Comparison of ENCODE assay signal across 21 cellular contexts in the genomic region with DNA sequence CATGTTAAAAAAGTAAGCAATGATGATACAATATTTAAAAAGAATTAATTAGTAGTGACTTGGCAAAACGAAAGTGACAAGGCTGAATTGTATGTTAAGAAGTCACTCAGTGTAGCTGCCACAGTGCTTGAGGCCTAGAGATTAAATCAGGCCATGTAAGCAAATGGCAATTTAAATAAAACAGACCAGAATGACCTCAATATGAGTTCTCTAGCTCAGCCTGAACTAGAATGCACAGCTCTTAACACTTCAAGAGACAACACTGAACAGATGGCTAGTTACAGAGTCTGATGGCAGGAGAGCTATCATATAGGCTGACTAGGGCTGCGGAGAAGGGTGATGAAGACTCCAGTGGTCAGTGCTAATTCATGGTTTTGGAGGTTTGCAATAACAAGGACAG.
DNase-seq lines count a peak whose midpoint lies in the region; TF ChIP-seq lines count a peak whose summit lies in the region.
"Had no signal": no experiment of that assay in that cellular context is flagged by ENCODE, and none has a peak within 500 bp of the region (broad histone marks: within the 10 kb centered on the region; RNA-seq: fewer than 3 reads in every experiment).

No MANE protein-coding gene starts in this region.

- H3K4me1 ChIP-seq in endocrine pancreas (ENCODE audit: control insufficient read depth, insufficient read depth, low read length) = peaks cover 24% of the 10 kb centered on the region
- peaks cover 24% of the 10 kb centered on the region for H3K4me1 ChIP-seq in neural progenitor cell
- H3K4me1 ChIP-seq: right lobe of liver had no signal

- H3K36me3 Mint-ChIP-seq in neural progenitor cell = no peaks in the 10 kb centered on the region
- H3K36me3 Mint-ChIP-seq: activated CD8-positive, alpha-beta memory T cell treated with anti-CD3 and anti-CD28 coated beads, Interleukin-2, amount 10 ng/mL, durations not matched to agents 7 days and 5 days; CD8-positive, alpha-beta memory T cell had no signal

- no peak for TF ChIP-seq CTCF in neural progenitor cell (IDR thresholded peaks at IDR 0.05)

- no peaks in the 10 kb centered on the region for H3K9me3 ChIP-seq in endocrine pancreas (ENCODE audit: control insufficient read depth, low read length)
- H3K9me3 ChIP-seq in neural progenitor cell (ENCODE audit: low read depth) = no peaks in the 10 kb centered on the region
- H3K9me3 ChIP-seq: pancreas, right lobe of liver had no signal

- no peaks in the 10 kb centered on the region for H3K9me3 Mint-ChIP-seq in neural progenitor cell
- H3K9me3 Mint-ChIP-seq: activated T-cell treated with anti-CD3 and anti-CD28 coated beads, Interleukin-2, amount 50 U/mL, for 4 hours; CD8-positive, alpha-beta memory T cell; T-helper 1 cell treated with Interleukin-12 subunit alpha and Interleukin-12 subunit beta and Interleukin-4 antibody, amounts not matched to agents 30 μg/mL and 1 μg/mL, for 36 hours had no signal

- H3K36me3 ChIP-seq in endocrine pancreas (ENCODE audit: control insufficient read depth, insufficient read depth, low read length) = no peaks in the 10 kb centered on the region
- H3K36me3 ChIP-seq in neural progenitor cell = no peaks in the 10 kb centered on the region
- H3K36me3 ChIP-seq: pancreas, right lobe of liver had no signal

- H2AFZ ChIP-seq in neural progenitor cell (replicated peaks) = no peak overlapping the region

- H3K27me3 ChIP-seq in endocrine pancreas (ENCODE audit: control insufficient read depth, insufficient read depth, low read length) = no peaks in the 10 kb centered on the region
- no peaks in the 10 kb centered on the region for H3K27me3 ChIP-seq in neural progenitor cell
- H3K27me3 ChIP-seq: pancreas, right lobe of liver had no signal

- H3K4me1 Mint-ChIP-seq in neural progenitor cell = peaks cover 36% of the 10 kb centered on the region
- H3K4me1 Mint-ChIP-seq: activated CD8-positive, alpha-beta memory T cell treated with anti-CD3 and anti-CD28 coated beads, Interleukin-2, amount 10 ng/mL, durations not matched to agents 7 days and 5 days; CD8-positive, alpha-beta memory T cell had no signal

- peaks cover 10% of the 10 kb centered on the region for H3F3A ChIP-seq in neural progenitor cell (ENCODE audit: low read depth)

- in situ Hi-C loops in G401 (cut with HindIII; ENCODE audit: low sequenced_read_pairs) = no loop called here

- H3K4me3 Mint-ChIP-seq in neural progenitor cell = no peak overlapping the region
- H3K4me3 Mint-ChIP-seq: activated CD8-positive, alpha-beta memory T cell treated with anti-CD3 and anti-CD28 coated beads, Interleukin-2, amount 10 ng/mL, durations not matched to agents 7 days and 5 days; activated T-cell treated with anti-CD3 and anti-CD28 coated beads, Interleukin-2, amount 50 U/mL, for 4 hours; CD8-positive, alpha-beta memory T cell; T-helper 1 cell treated with Interleukin-12 subunit alpha and Interleukin-12 subunit beta and Interleukin-4 antibody, amounts not matched to agents 30 μg/mL and 1 μg/mL, for 36 hours had no signal

- H3K4me3 ChIP-seq in endocrine pancreas (ENCODE audit: control insufficient read depth, insufficient read depth, low read length) (peak overlapping the region; percentile 30), neural progenitor cell (no peak overlapping the region)
- H3K4me3 ChIP-seq: pancreas, right lobe of liver had no signal

- H3K79me2 ChIP-seq in neural progenitor cell (ENCODE audit: low read depth) = no peaks in the 10 kb centered on the region

- no peak overlapping the region for H3K27ac ChIP-seq in neural progenitor cell
- H3K27ac ChIP-seq: pancreas, right lobe of liver had no signal

- H3K9ac ChIP-seq in endocrine pancreas (ENCODE audit: control insufficient read depth, insufficient read depth, low read length) (no peak overlapping the region), neural progenitor cell (no peak overlapping the region)

- H3K27ac Mint-ChIP-seq in neural progenitor cell = peak overlapping the region; percentile 79
- H3K27ac Mint-ChIP-seq: activated CD8-positive, alpha-beta memory T cell treated with anti-CD3 and anti-CD28 coated beads, Interleukin-2, amount 10 ng/mL, durations not matched to agents 7 days and 5 days; CD8-positive, alpha-beta memory T cell; T-helper 1 cell treated with Interleukin-12 subunit alpha and Interleukin-12 subunit beta and Interleukin-4 antibody, amounts not matched to agents 30 μg/mL and 1 μg/mL, for 36 hours had no signal

- no peaks in the 10 kb centered on the region for H3K27me3 Mint-ChIP-seq in neural progenitor cell (ENCODE audit: insufficient read depth, low read depth)

- DNase-seq in G401 (ENCODE audit: low spot score) (peak; percentile 84), SK-N-DZ (ENCODE audit: low spot score) (peak; percentile 86), neural progenitor cell (ENCODE audit: low spot score) (no peak), putamen (ENCODE audit: low spot score) (no peak), COR-L47 (lab: John Stamatoyannopoulos, UW) (no peak)
- no peak for DNase-seq in effector CD4-positive, alpha-beta T cell
- no peak for DNase-seq in stimulated activated CD4-positive, alpha-beta T cell treated with anti-CD3 and anti-CD28 coated beads, Interleukin-4, amount 100 ng/mL, for 4 hours
- DNase-seq: activated CD8-positive, alpha-beta memory T cell treated with anti-CD3 and anti-CD28 coated beads, Interleukin-2, amount 10 ng/mL, durations not matched to agents 7 days and 5 days; activated gamma-delta T cell; activated T-cell treated with anti-CD3 and anti-CD28 coated beads, Interleukin-2, amount 50 U/mL, for 4 hours; CD8-positive, alpha-beta memory T cell; foreskin melanocyte; Kasumi-1; MV-4-11; NCI-H1436; NCI-H446 treated with DMSO at 0.1 percent for 48 hours; pancreas; right lobe of liver; RPMI8226 had no signal

- H3K4me2 ChIP-seq in neural progenitor cell = no peak overlapping the region

- H4K20me1 ChIP-seq in neural progenitor cell (ENCODE audit: low read depth) = no peaks in the 10 kb centered on the region

Comparison
In these comparisons a context has a peak if more than half of its experiments do, and no peak if none do; other contexts are left out.
1. DNase-seq: peak in G401 (single experiment) and SK-N-DZ (single experiment); none in neural progenitor cell (single experiment), putamen (single experiment), effector CD4-positive, alpha-beta T cell (single experiment), COR-L47 (single experiment) and stimulated activated CD4-positive, alpha-beta T cell treated with anti-CD3 and anti-CD28 coated beads, Interleukin-4, amount 100 ng/mL, for 4 hours (0 of 2).